10 cellular contexts compared by ENCODE assay signal in genomic region chr5:87899109-87900100, GRCh38.
DNase-seq lines count a peak whose midpoint lies in the region; ATAC-seq and FAIRE-seq lines count a peak whose summit lies in the region.
"Had no signal": no experiment of that assay in that cellular context is flagged by ENCODE, and none has a peak within 500 bp of the region (broad histone marks: within the 10 kb centered on the region; RNA-seq: fewer than 3 reads in every experiment).

No MANE protein-coding gene starts in this region.

- H3K36me3 Mint-ChIP-seq in activated naive CD4-positive, alpha-beta T cell treated with anti-CD3 and anti-CD28 coated beads, Interleukin-2, amount 50 U/mL, for 72 hours = no peaks in the 10 kb centered on the region
- H3K36me3 Mint-ChIP-seq in activated CD4-positive, alpha-beta T cell treated with anti-CD3 and anti-CD28 coated beads, Interleukin-2, amount 10 ng/mL, durations not matched to agents 7 days and 5 days (ENCODE audit: low read depth) = no peaks in the 10 kb centered on the region
- H3K36me3 Mint-ChIP-seq in activated CD4-positive, alpha-beta memory T cell treated with anti-CD3 and anti-CD28 coated beads, Interleukin-2, amount 10 ng/mL, durations not matched to agents 7 days and 5 days (ENCODE audit: low read depth) = no peaks in the 10 kb centered on the region

- POLR2A ChIA-PET in activated CD4-positive, alpha-beta T cell treated with anti-CD3 and anti-CD28 coated beads, Interleukin-2, amount 10 ng/mL, durations not matched to agents 7 days and 5 days (lab: Charles Lee) = no interaction called here
- POLR2A ChIA-PET in activated CD4-positive, alpha-beta memory T cell treated with anti-CD3 and anti-CD28 coated beads, Interleukin-2, amount 10 ng/mL, durations not matched to agents 7 days and 5 days (lab: Charles Lee) = no interaction called here

- no peak overlapping the region for H3K4me3 Mint-ChIP-seq in activated CD4-positive, alpha-beta T cell treated with anti-CD3 and anti-CD28 coated beads, Interleukin-2, amount 10 ng/mL, durations not matched to agents 7 days and 5 days
- H3K4me3 Mint-ChIP-seq in activated CD4-positive, alpha-beta memory T cell treated with anti-CD3 and anti-CD28 coated beads, Interleukin-2, amount 10 ng/mL, durations not matched to agents 7 days and 5 days = no peak overlapping the region

- no peaks in the 10 kb centered on the region for H3K27me3 Mint-ChIP-seq in activated CD4-positive, alpha-beta T cell treated with anti-CD3 and anti-CD28 coated beads, Interleukin-2, amount 10 ng/mL, durations not matched to agents 7 days and 5 days
- H3K27me3 Mint-ChIP-seq in activated CD4-positive, alpha-beta memory T cell treated with anti-CD3 and anti-CD28 coated beads, Interleukin-2, amount 10 ng/mL, durations not matched to agents 7 days and 5 days = no peaks in the 10 kb centered on the region

- no peak overlapping the region for H3K4me3 ChIP-seq in small intestine (ENCODE audit: low read depth in 1 of 2, low read length in 2 of 2)

- H3K4me1 ChIP-seq in small intestine (ENCODE audit: control insufficient read depth in 2 of 2, insufficient read depth in 1 of 2, low read depth in 1 of 2, low read length in 1 of 2) = no peaks in the 10 kb centered on the region

- no peaks in the 10 kb centered on the region for H3K36me3 ChIP-seq in small intestine (ENCODE audit: control insufficient read depth in 2 of 2, insufficient read depth in 2 of 2, low read length in 2 of 2)

- FAIRE-seq in frontal cortex (lab: Jason Lieb, UNC) (peak; percentile 40), small intestine (lab: Jason Lieb, UNC) (no peak)

- no peak overlapping the region for H3K27ac Mint-ChIP-seq in activated naive CD4-positive, alpha-beta T cell treated with anti-CD3 and anti-CD28 coated beads, Interleukin-2, amount 50 U/mL, for 72 hours
- H3K27ac Mint-ChIP-seq in activated CD4-positive, alpha-beta T cell treated with anti-CD3 and anti-CD28 coated beads, Interleukin-2, amount 10 ng/mL, durations not matched to agents 7 days and 5 days = no peak overlapping the region
- H3K27ac Mint-ChIP-seq in activated CD4-positive, alpha-beta memory T cell treated with anti-CD3 and anti-CD28 coated beads, Interleukin-2, amount 10 ng/mL, durations not matched to agents 7 days and 5 days = no peak overlapping the region

- CTCF ChIA-PET in activated CD4-positive, alpha-beta T cell treated with anti-CD3 and anti-CD28 coated beads, Interleukin-2, amount 10 ng/mL, durations not matched to agents 7 days and 5 days (lab: Charles Lee) = no interaction called here
- CTCF ChIA-PET in activated CD4-positive, alpha-beta memory T cell treated with anti-CD3 and anti-CD28 coated beads, Interleukin-2, amount 10 ng/mL, durations not matched to agents 7 days and 5 days (lab: Charles Lee) = no interaction called here

- H3K4me1 Mint-ChIP-seq in activated CD4-positive, alpha-beta T cell treated with anti-CD3 and anti-CD28 coated beads, Interleukin-2, amount 10 ng/mL, durations not matched to agents 7 days and 5 days = no peaks in the 10 kb centered on the region
- H3K4me1 Mint-ChIP-seq in activated CD4-positive, alpha-beta memory T cell treated with anti-CD3 and anti-CD28 coated beads, Interleukin-2, amount 10 ng/mL, durations not matched to agents 7 days and 5 days = no peaks in the 10 kb centered on the region

- H3K27ac ChIP-seq in small intestine (ENCODE audit: low read depth in 1 of 2, low read length in 1 of 2) = no peak overlapping the region

- 38 to 43% (median 40%) methylated on average over 7 of the region's 7 CpGs for WGBS in small intestine, 3 donors

- no peaks in the 10 kb centered on the region for H3K27me3 ChIP-seq in small intestine (ENCODE audit: control insufficient read depth in 2 of 2, insufficient read depth in 2 of 2, low read length in 2 of 2)

- DNase-seq in NCI-H446 (lab: John Stamatoyannopoulos, UW) (peak; percentile 24 to 74), frontal cortex (ENCODE audit: low spot score in 2 of 2) (peak in 1 of 2 donors; percentile 6), small intestine (peak; percentile 2), T-helper 1 cell (no peak)
- no peak for DNase-seq in activated naive CD4-positive, alpha-beta T cell treated with anti-CD3 and anti-CD28 coated beads, Interleukin-2, amount 50 U/mL, for 72 hours (ENCODE audit: low spot score in 2 of 2)
- no peak for DNase-seq in activated CD4-positive, alpha-beta T cell treated with anti-CD3 and anti-CD28 coated beads, Interleukin-2, amount 10 ng/mL, durations not matched to agents 7 days and 5 days
- no peak for DNase-seq in activated CD4-positive, alpha-beta memory T cell treated with anti-CD3 and anti-CD28 coated beads, Interleukin-2, amount 10 ng/mL, durations not matched to agents 7 days and 5 days
- DNase-seq: NCI-H2081 treated with DMSO at 0.1 percent for 48 hours; stimulated activated CD4-positive, alpha-beta T cell treated with anti-CD3 and anti-CD28 coated beads, Interleukin-2, amount 100 ng/mL, for 24 hours had no signal

- ATAC-seq in GM21737 (IDR thresholded peaks at IDR 0.05; ENCODE audit: unreplicated experiment) = peak; percentile 81
- ATAC-seq in activated naive CD4-positive, alpha-beta T cell treated with anti-CD3 and anti-CD28 coated beads, Interleukin-2, amount 50 U/mL, for 72 hours = no peak

- no peaks in the 10 kb centered on the region for H3K9me3 ChIP-seq in small intestine (ENCODE audit: control insufficient read depth, low read depth)

- peaks cover 6 to 7% of the 10 kb centered on the region in 2 donors for H3K9me3 Mint-ChIP-seq in activated naive CD4-positive, alpha-beta T cell treated with anti-CD3 and anti-CD28 coated beads, Interleukin-2, amount 50 U/mL, for 72 hours
- no peaks in the 10 kb centered on the region for H3K9me3 Mint-ChIP-seq in activated CD4-positive, alpha-beta T cell treated with anti-CD3 and anti-CD28 coated beads, Interleukin-2, amount 10 ng/mL, durations not matched to agents 7 days and 5 days
- no peaks in the 10 kb centered on the region for H3K9me3 Mint-ChIP-seq in activated CD4-positive, alpha-beta memory T cell treated with anti-CD3 and anti-CD28 coated beads, Interleukin-2, amount 10 ng/mL, durations not matched to agents 7 days and 5 days

Comparison
In these comparisons a context has a peak if more than half of its experiments do, and no peak if none do; other contexts are left out.
1. DNase-seq: peak in NCI-H446 (2 of 2) and small intestine (single experiment); none in activated naive CD4-positive, alpha-beta T cell treated with anti-CD3 and anti-CD28 coated beads, Interleukin-2, amount 50 U/mL, for 72 hours (0 of 2), T-helper 1 cell (0 of 5), activated CD4-positive, alpha-beta T cell treated with anti-CD3 and anti-CD28 coated beads, Interleukin-2, amount 10 ng/mL, durations not matched to agents 7 days and 5 days (single experiment) and activated CD4-positive, alpha-beta memory T cell treated with anti-CD3 and anti-CD28 coated beads, Interleukin-2, amount 10 ng/mL, durations not matched to agents 7 days and 5 days (single experiment).